9 cellular contexts compared by ENCODE assay signal in the genomic region with DNA sequence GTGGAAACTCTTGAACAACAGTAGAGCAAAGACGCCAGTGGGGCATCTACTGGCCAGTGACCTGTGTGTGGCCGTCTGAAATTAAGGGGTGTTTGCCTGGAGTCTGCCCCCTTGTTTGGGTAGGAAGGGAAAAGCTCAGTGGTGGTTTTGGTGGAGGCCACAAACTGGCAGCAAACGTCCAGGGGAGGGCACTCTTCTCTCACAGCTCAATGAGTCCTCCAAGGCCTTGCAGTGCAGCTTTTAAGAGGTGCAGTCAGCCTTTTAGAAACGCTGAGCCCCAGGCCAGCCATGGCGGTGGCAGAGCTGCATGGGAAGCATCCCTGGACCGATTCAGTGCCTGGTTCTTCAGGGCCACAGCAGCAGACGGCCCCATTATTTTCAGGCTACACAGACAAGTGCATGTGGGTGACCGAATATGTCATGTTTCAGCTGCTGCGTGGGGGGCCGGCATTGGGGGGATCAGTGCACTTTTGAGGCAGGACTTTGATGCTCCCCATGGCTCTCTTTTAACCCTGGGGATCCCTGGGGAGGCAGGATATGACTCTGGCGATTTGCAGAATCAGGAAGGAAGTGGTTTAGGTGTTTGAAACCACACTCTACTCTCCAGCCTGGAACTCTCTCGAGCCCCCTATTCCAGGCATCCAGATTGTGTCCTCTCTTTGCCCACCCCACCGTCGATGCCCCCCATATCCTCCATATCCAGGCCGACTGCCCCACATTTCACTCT.
DNase-seq lines count a peak whose midpoint lies in the region; ATAC-seq, FAIRE-seq and TF ChIP-seq lines count a peak whose summit lies in the region.
"Had no signal": no experiment of that assay in that cellular context is flagged by ENCODE, and none has a peak within 500 bp of the region (broad histone marks: within the 10 kb centered on the region; RNA-seq: fewer than 3 reads in every experiment).

No MANE protein-coding gene starts in this region.

- peaks cover 1% of the 10 kb centered on the region for H3K4me1 ChIP-seq in right cardiac atrium (ENCODE audit: control insufficient read depth, insufficient read depth, low read length)
- H3K4me1 ChIP-seq in small intestine (ENCODE audit: control insufficient read depth in 2 of 2, insufficient read depth in 1 of 2, low read depth in 1 of 2, low read length in 1 of 2), result no peaks in the 10 kb centered on the region

- no peak overlapping the region for H3K27ac ChIP-seq in WERI-Rb-1
- no peak overlapping the region for H3K27ac ChIP-seq in right cardiac atrium (ENCODE audit: low read length)
- H3K27ac ChIP-seq in small intestine (ENCODE audit: low read depth in 1 of 2, low read length in 1 of 2), result peak overlapping the region in 1 of 2 donors; percentile 39
- H3K27ac ChIP-seq: PC-9 had no signal

- WGBS in right cardiac atrium, result 45% methylated on average over 15 of the region's 15 CpGs
- WGBS in small intestine, 3 donors, result 56 to 74% (median 63%) methylated on average over 15 of the region's 15 CpGs

- no peak for FAIRE-seq in small intestine (lab: Jason Lieb, UNC)

- intact Hi-C loops in right cardiac atrium (cut with DNase I), result loop anchor here in 3 of 4 donors (5.0 to 10.0 kb wide), 3 partner anchors 618 to 933 kb away; no protein-coding TSS in a partner anchor

- DNase-seq in G401 (ENCODE audit: low spot score), result peak; percentile 87
- peak; percentile 55 for DNase-seq in NB4 (ENCODE audit: low read depth)
- DNase-seq in WERI-Rb-1, result peak; percentile 55
- DNase-seq in right cardiac atrium, result peak; percentile 20 to 65 (median 52)
- peak; percentile 13 for DNase-seq in small intestine

- ATAC-seq in right cardiac atrium (peak; percentile 57 to 67), GM19467 (IDR thresholded peaks at IDR 0.05; ENCODE audit: unreplicated experiment) (no peak), HG02678 (IDR thresholded peaks at IDR 0.05; ENCODE audit: unreplicated experiment) (no peak), GM19397 (IDR thresholded peaks at IDR 0.05; ENCODE audit: unreplicated experiment) (no peak)

- in situ Hi-C loops in G401 (cut with HindIII; ENCODE audit: low sequenced_read_pairs), result no loop called here

- H3K9me3 ChIP-seq in WERI-Rb-1 (ENCODE audit: severe bottlenecking), result no peaks in the 10 kb centered on the region
- no peaks in the 10 kb centered on the region for H3K9me3 ChIP-seq in right cardiac atrium (ENCODE audit: control insufficient read depth, low read length)
- no peaks in the 10 kb centered on the region for H3K9me3 ChIP-seq in small intestine (ENCODE audit: control insufficient read depth, low read depth)

- H3K4me3 ChIP-seq in NB4 (ENCODE audit: low read depth, low read length) (no peak overlapping the region), WERI-Rb-1 (ENCODE audit: low read depth, low read length) (no peak overlapping the region), right cardiac atrium (ENCODE audit: low read length) (no peak overlapping the region), small intestine (ENCODE audit: low read depth in 1 of 2, low read length in 2 of 2) (no peak overlapping the region)
- H3K4me3 ChIP-seq: PC-9 had no signal

- TF ChIP-seq POLR2A in NB4 (IDR thresholded peaks at IDR 0.05; ENCODE audit: extremely low read depth, insufficient read length), result no peak

- H3K36me3 ChIP-seq in WERI-Rb-1 (no peaks in the 10 kb centered on the region), small intestine (ENCODE audit: control insufficient read depth in 2 of 2, insufficient read depth in 2 of 2, low read length in 2 of 2) (no peaks in the 10 kb centered on the region)

- peaks cover 55% of the 10 kb centered on the region for H3K27me3 ChIP-seq in WERI-Rb-1 (ENCODE audit: insufficient read depth, low read depth, severe bottlenecking)
- no peaks in the 10 kb centered on the region for H3K27me3 ChIP-seq in right cardiac atrium (ENCODE audit: control insufficient read depth, insufficient read depth)
- H3K27me3 ChIP-seq in small intestine (ENCODE audit: control insufficient read depth in 2 of 2, insufficient read depth in 2 of 2, low read length in 2 of 2), result peaks cover 0 to under 1% of the 10 kb centered on the region in 2 donors

- peak; percentile 57 for TF ChIP-seq CTCF in NB4 (IDR thresholded peaks at IDR 0.05; ENCODE audit: low read depth, low read length)
- peak; percentile 90 for TF ChIP-seq CTCF in WERI-Rb-1 (IDR thresholded peaks at IDR 0.05; ENCODE audit: low read depth, low read length)

Comparison
In these comparisons a context has a peak if more than half of its experiments do, and no peak if none do; other contexts are left out.
1. DNase-seq: peak in every context shown above with its lines; median percentile 87 in G401; 55 in NB4; 55 in WERI-Rb-1; 52 in right cardiac atrium; 13 in small intestine.
2. ATAC-seq: peak in right cardiac atrium (2 of 2); none in GM19467 (single experiment), HG02678 (single experiment) and GM19397 (single experiment).